In genomic region chr7:155333346-155334234, GRCh38 we compare ENCODE assay signal across 24 cellular contexts. TPM values are rescaled to one million over a fixed set of nuclear protein-coding genes. Genes with fewer than 3 reads are reported as not detected.
DNase-seq lines count a peak whose midpoint lies in the region; ATAC-seq and TF ChIP-seq lines count a peak whose summit lies in the region.
"Had no signal": no experiment of that assay in that cellular context is flagged by ENCODE, and none has a peak within 500 bp of the region (broad histone marks: within the 10 kb centered on the region; RNA-seq: fewer than 3 reads in every experiment).

No MANE protein-coding gene starts in this region.

- H3K4me2 ChIP-seq in HCT116 (ENCODE audit: low read length), result no peak overlapping the region
- H3K4me2 ChIP-seq in osteoblast (ENCODE audit: insufficient read depth, low read length), result no peak overlapping the region
- H3K4me2 ChIP-seq: smooth muscle cell had no signal

- TF ChIP-seq CTCF in HCT116 (IDR thresholded peaks at IDR 0.05 in 2 of 3, conservative IDR thresholded peaks at IDR 0.05 in 1 of 3; ENCODE audit: borderline replicate concordance in 1 of 3, insufficient read depth in 1 of 3, low read depth in 2 of 3, low read length in 2 of 3) (no peak), osteoblast (IDR thresholded peaks at IDR 0.05; ENCODE audit: extremely low read depth, low read depth, low read length) (no peak)

- no peaks in the 10 kb centered on the region for H3K4me1 ChIP-seq in HCT116 (ENCODE audit: control insufficient read depth in 1 of 2, insufficient read depth in 2 of 2, low read length in 2 of 2)
- no peaks in the 10 kb centered on the region for H3K4me1 ChIP-seq in osteoblast (ENCODE audit: insufficient read depth, low read length)
- no peaks in the 10 kb centered on the region for H3K4me1 ChIP-seq in right cardiac atrium (ENCODE audit: control insufficient read depth, insufficient read depth, low read length)
- H3K4me1 ChIP-seq: ascending aorta, uterus had no signal

- BruUV-seq in HCT116 (replicated peaks; lab: Mats Ljungman, UMichigan), result no TSS peak

- H3K79me2 ChIP-seq in HCT116 (ENCODE audit: insufficient read depth, low read length) (no peaks in the 10 kb centered on the region), osteoblast (ENCODE audit: insufficient read depth, low read length) (no peaks in the 10 kb centered on the region)

- H3K9me2 ChIP-seq in HCT116 (ENCODE audit: insufficient read depth), result no peaks in the 10 kb centered on the region

- 80% methylated on average over 23 of the region's 23 CpGs for WGBS in right cardiac atrium

- peak; percentile 7 to 54 for DNase-seq in NCI-H526 (lab: John Stamatoyannopoulos, UW)
- DNase-seq in NCI-H526 treated with DMSO at 0.1 percent for 48 hours (lab: John Stamatoyannopoulos, UW), result no peak
- no peak for DNase-seq in HCT116 (ENCODE audit: low read depth, low spot score)
- DNase-seq in NCI-H2171 treated with DMSO at 0.1 percent for 48 hours (lab: John Stamatoyannopoulos, UW), result peak; percentile 90
- peak; percentile 39 for DNase-seq in osteoblast (ENCODE audit: insufficient read length, low spot score, missing footprints)
- DNase-seq in right cardiac atrium, result no peak
- DNase-seq: activated CD4-positive, alpha-beta T cell treated with anti-CD3 and anti-CD28 coated beads, Interleukin-2, amount 50 U/mL, for 48 hours; activated CD4-positive, CD25-positive, alpha-beta regulatory T cell; activated naive CD8-positive, alpha-beta T cell treated with anti-CD3 and anti-CD28 coated beads for 36 hours; central memory CD4-positive, alpha-beta T cell; left ventricle myocardium superior; midbrain; MM.1S; NCI-H1694 treated with DMSO at 0.1 percent for 48 hours; NCI-H774; retina; Right ventricle myocardium superior; uterus had no signal

- H3K9ac ChIP-seq in HCT116 (ENCODE audit: low read length), result no peak overlapping the region

- no peak overlapping the region for H3K4me3 ChIP-seq in HCT116 (replicated peaks in 1 of 2; ENCODE audit: low read depth in 1 of 2, low read length in 2 of 2)
- H3K4me3 ChIP-seq in osteoblast (ENCODE audit: insufficient read depth, low read length), result no peak overlapping the region
- H3K4me3 ChIP-seq in right cardiac atrium (ENCODE audit: low read length), result no peak overlapping the region
- H3K4me3 ChIP-seq: ascending aorta, smooth muscle cell, uterus had no signal

- POLR2A ChIA-PET in HCT116 (lab: Charles Lee), result no interaction called here

- H3K27me3 ChIP-seq in HCT116 (ENCODE audit: insufficient read depth, low read length) (peaks cover 49% of the 10 kb centered on the region; the same call in 1 of the 2 replicates), osteoblast (ENCODE audit: insufficient read depth, low read length) (peaks cover 14% of the 10 kb centered on the region), right cardiac atrium (ENCODE audit: control insufficient read depth, insufficient read depth) (no peaks in the 10 kb centered on the region)
- H3K27me3 ChIP-seq: ascending aorta, uterus had no signal

- H4K20me1 ChIP-seq in HCT116 (ENCODE audit: insufficient read depth) (no peaks in the 10 kb centered on the region), osteoblast (ENCODE audit: insufficient read depth, low read length) (no peaks in the 10 kb centered on the region)

- RAD21 ChIA-PET in HCT116 (lab: Charles Lee; ENCODE audit: low non-redundant PET in 1 of 2, low total read pairs in 2 of 2, uncharacterized antibody in 2 of 2, unreplicated experiment in 2 of 2), result no interaction called here

- CTCF ChIA-PET in HCT116 (lab: Charles Lee), result no interaction called here

- TF ChIP-seq POLR2A in HCT116 (IDR thresholded peaks at IDR 0.05; ENCODE audit: borderline replicate concordance, extremely low read depth, insufficient read depth, insufficient read length), result no peak

- H3K9me3 ChIP-seq in HCT116 (ENCODE audit: control insufficient read depth in 1 of 2, insufficient read depth in 1 of 2, low read depth in 1 of 2, low read length in 2 of 2) (no peaks in the 10 kb centered on the region), osteoblast (ENCODE audit: low read depth, low read length) (no peaks in the 10 kb centered on the region), right cardiac atrium (ENCODE audit: control insufficient read depth, low read length) (no peaks in the 10 kb centered on the region)
- H3K9me3 ChIP-seq: ascending aorta, uterus had no signal

- intact Hi-C loops in HCT116 (cut with micrococcal nuclease) (no loop called here), right cardiac atrium (cut with DNase I) (no loop called here)

- no peak overlapping the region for H2AFZ ChIP-seq in HCT116 (ENCODE audit: low read depth, low read length, poor library complexity, severe bottlenecking)
- H2AFZ ChIP-seq in osteoblast (ENCODE audit: low read length), result no peak overlapping the region

- H3K27ac ChIP-seq in HCT116 (ENCODE audit: low read depth, low read length) (no peak overlapping the region), osteoblast (ENCODE audit: low read depth, low read length) (no peak overlapping the region), right cardiac atrium (ENCODE audit: low read length) (no peak overlapping the region)
- H3K27ac ChIP-seq: ascending aorta, uterus had no signal

- 0 out of 2 replicates have a peak, but pooled peaks have one; percentile 34 for ATAC-seq in HCT116
- no peak for ATAC-seq in right cardiac atrium
- no peak for ATAC-seq in GM18868 (IDR thresholded peaks at IDR 0.05; ENCODE audit: unreplicated experiment)
- no peak for ATAC-seq in GM18861 (IDR thresholded peaks at IDR 0.05; ENCODE audit: unreplicated experiment)
- ATAC-seq: left ventricle myocardium superior; natural killer cell treated with Interleukin-12 subunit alpha and Interleukin-12 subunit beta and Interleukin-15 and Interleukin-18, amount 100 ng/mL, for 72 hours; stimulated activated effector memory CD8-positive, alpha-beta T cell treated with anti-CD3 and anti-CD28 coated beads, Interleukin-12 subunit alpha, Interleukin-12 subunit beta, amount 100 ng/mL, for 72 hours had no signal

- H3K36me3 ChIP-seq in HCT116 (ENCODE audit: control insufficient read depth in 1 of 2, insufficient read depth in 2 of 2, low read length in 2 of 2) (no peaks in the 10 kb centered on the region), osteoblast (ENCODE audit: insufficient read depth, low read length) (no peaks in the 10 kb centered on the region)
- H3K36me3 ChIP-seq: ascending aorta, uterus had no signal

- no peak for TF ChIP-seq RAD21 in HCT116 (IDR thresholded peaks at IDR 0.05; ENCODE audit: low read depth)

TF ChIP-seq in HCT116, 20 proteins besides CTCF, POLR2A, EP300 and RAD21 (continues in another document):
- TF ChIP-seq TCF7L2 (IDR thresholded peaks at IDR 0.05; ENCODE audit: borderline replicate concordance, extremely low read depth, insufficient read depth, insufficient read length) (no peak), YY1 (IDR thresholded peaks at IDR 0.05; ENCODE audit: extremely low read depth, insufficient replicate concordance, low read depth, low read length) (no peak), POLR2AphosphoS5 (IDR thresholded peaks at IDR 0.05; ENCODE audit: low read depth, low read length) (no peak), SRF (IDR thresholded peaks at IDR 0.05; ENCODE audit: low read depth) (no peak), EZH2 (IDR thresholded peaks at IDR 0.05) (no peak), ELF1 (IDR thresholded peaks at IDR 0.05; ENCODE audit: borderline replicate concordance, low read depth) (no peak), FOSL1 (IDR thresholded peaks at IDR 0.05; ENCODE audit: low read depth) (no peak), EGR1 (IDR thresholded peaks at IDR 0.05; ENCODE audit: low read depth) (no peak), ATF3 (IDR thresholded peaks at IDR 0.05) (no peak), ZBTB33 (IDR thresholded peaks at IDR 0.05; ENCODE audit: extremely low read depth, insufficient replicate concordance, low read length) (no peak), JUND (IDR thresholded peaks at IDR 0.05) (no peak)

RNA-seq across cellular contexts. Expression of gene INSIG1, which starts 35.9 kb away (rescaled TPM):
- total RNA-seq in HCT116 (2021; ENCODE audit: unreplicated experiment), result 54.7 TPM
- polyA plus RNA-seq in HCT116 (2012), result 38.7 and 45.5 TPM in 2 replicates
- total RNA-seq in osteoblast, result 835 and 847 TPM in 2 replicates
- total RNA-seq in right cardiac atrium, result 10 to 100 TPM; 14.1 to 19.6 (median 15.5) TPM
- 21.5 TPM for polyA plus RNA-seq in right cardiac atrium

Comparison
In these comparisons a context has a peak if more than half of its experiments do, and no peak if none do; other contexts are left out.
1. DNase-seq: peak in NCI-H526 (2 of 2), NCI-H2171 treated with DMSO at 0.1 percent for 48 hours (single experiment) and osteoblast (single experiment); none in NCI-H526 treated with DMSO at 0.1 percent for 48 hours (single experiment), HCT116 (single experiment) and right cardiac atrium (0 of 3).
2. RNA of gene INSIG1, which starts 35.9 kb away (total RNA-seq): 835 to 847 TPM in osteoblast; 54.7 TPM in HCT116 (single experiment) and 14.1 to 19.6 TPM in right cardiac atrium; every median in the first group is over 10 times any median in the second.